In genomic region chr21:33015091-33015490, GRCh38 we compare ENCODE assay signal across 36 cellular contexts. TPM values are rescaled to one million over a fixed set of nuclear protein-coding genes. Genes with fewer than 3 reads are reported as not detected.
"Had no signal": no experiment of that assay in that cellular context is flagged by ENCODE, and none has a peak within 500 bp of the region (broad histone marks: within the 10 kb centered on the region; RNA-seq: fewer than 3 reads in every experiment).

No MANE protein-coding gene starts in this region.

- H3K4me3 Mint-ChIP-seq: mesothelial cell of epicardium; naive B cell; nephron; neural progenitor cell; stimulated activated naive CD8-positive, alpha-beta T cell treated with anti-CD3 and anti-CD28 coated beads, Interleukin-15, amount 100 ng/mL, for 72 hours had no signal

- H3K4me1 Mint-ChIP-seq: mesothelial cell of epicardium, nephron had no signal

- H3K36me3 Mint-ChIP-seq: mesothelial cell of epicardium, neural progenitor cell had no signal

- H3K9me3 Mint-ChIP-seq: stimulated activated naive CD8-positive, alpha-beta T cell treated with anti-CD3 and anti-CD28 coated beads, Interleukin-15, amount 100 ng/mL, for 72 hours had no signal

- H3K27ac Mint-ChIP-seq: mesothelial cell of epicardium; naive B cell; nephron; neural progenitor cell; progenitor cell of endocrine pancreas; stimulated activated naive CD8-positive, alpha-beta T cell treated with anti-CD3 and anti-CD28 coated beads, Interleukin-15, amount 100 ng/mL, for 72 hours had no signal

- DNase-seq: dorsolateral prefrontal cortex; effector CD4-positive, alpha-beta T cell; foreskin keratinocyte; heart right ventricle; hippocampal formation; left cardiac atrium; left lung; mesenchymal stem cell; mucosa of descending colon; naive B cell; stimulated activated CD4-positive, alpha-beta T cell treated with anti-CD3 and anti-CD28 coated beads, Interleukin-12 subunit alpha, Interleukin-12 subunit beta, amount 100 ng/mL, for 4 hours; stimulated activated CD4-positive, alpha-beta T cell treated with anti-CD3 and anti-CD28 coated beads, Interleukin-1b, Interleukin-23, amount 100 ng/mL, for 48 hours; stimulated activated CD4-positive, alpha-beta T cell treated with anti-CD3 and anti-CD28 coated beads, Interleukin-4, amount 100 ng/mL, for 1 hour; stimulated activated CD8-positive, alpha-beta memory T cell treated with anti-CD3 and anti-CD28 coated beads, Interleukin-4, amount 100 ng/mL, for 48 hours; stimulated activated naive CD4-positive, alpha-beta T cell; stimulated activated naive CD8-positive, alpha-beta T cell treated with anti-CD3 and anti-CD28 coated beads, Interleukin-15, amount 100 ng/mL, for 72 hours; transverse colon had no signal

- ATAC-seq: foreskin keratinocyte; gastroesophageal sphincter; heart right ventricle; left lung; mucosa of descending colon; sciatic nerve; stimulated activated naive CD8-positive, alpha-beta T cell treated with anti-CD3 and anti-CD28 coated beads, Interleukin-15, amount 100 ng/mL, for 72 hours had no signal

RNA-seq across cellular contexts. Expression of gene OLIG2, which starts 10.6 kb away (rescaled TPM):
- total RNA-seq: endothelial cell of umbilical vein, epithelial cell of proximal tubule, esophagus muscularis mucosa, fibroblast of lung, foreskin keratinocyte, gastroesophageal sphincter, heart right ventricle, kidney epithelial cell, left cardiac atrium, lower leg skin, lung microvascular endothelial cell, mucosa of descending colon, osteoblast, right atrium auricular region, sciatic nerve, smooth muscle cell, suprapubic skin, transverse colon, ureter, vagina had no signal

RNA-seq across cellular contexts. Expression of gene OLIG1, which starts 54.9 kb away (rescaled TPM):
- total RNA-seq: endothelial cell of umbilical vein, epithelial cell of proximal tubule, esophagus muscularis mucosa, fibroblast of lung, foreskin keratinocyte, gastroesophageal sphincter, kidney epithelial cell, lung microvascular endothelial cell, mesothelial cell of epicardium, mucosa of descending colon, osteoblast, right atrium auricular region, smooth muscle cell, transverse colon, ureter, vagina had no signal
